11 cellular contexts compared by ENCODE assay signal in genomic region chr12:108693781-108694180, GRCh38. TPM values are rescaled to one million over a fixed set of nuclear protein-coding genes. Genes with fewer than 3 reads are reported as not detected.
DNase-seq lines count a peak whose midpoint lies in the region; ATAC-seq and TF ChIP-seq lines count a peak whose summit lies in the region.
"Had no signal": no experiment of that assay in that cellular context is flagged by ENCODE, and none has a peak within 500 bp of the region (broad histone marks: within the 10 kb centered on the region; RNA-seq: fewer than 3 reads in every experiment).

No MANE protein-coding gene starts in this region.

- intact Hi-C loops in colonic mucosa (cut with DNase I), result no loop called here

- DNase-seq in activated naive CD4-positive, alpha-beta T cell treated with anti-CD3 and anti-CD28 coated beads, Interleukin-2, amount 50 U/mL, for 72 hours (ENCODE audit: low spot score in 2 of 2), result no peak
- DNase-seq in activated naive CD4-positive, alpha-beta T cell treated with Interleukin-2 at 50 U/mL for 16 hours, result no peak
- DNase-seq in mesendoderm (peak; percentile 66), colonic mucosa (no peak)
- DNase-seq: cerebellar nuclear complex, NCI-H2171 had no signal

- H4K8ac ChIP-seq in mesendoderm (ENCODE audit: low read depth, low read length), result no peak overlapping the region

- peaks cover 29% of the 10 kb centered on the region for H3K79me2 ChIP-seq in mesendoderm (ENCODE audit: control insufficient read depth, insufficient read depth, low read length)

- no peak overlapping the region for H4K5ac ChIP-seq in mesendoderm (ENCODE audit: low read length)

- H3K4me3 Mint-ChIP-seq in activated naive CD8-positive, alpha-beta T cell, result no peak overlapping the region

- no peaks in the 10 kb centered on the region for H3K9me3 ChIP-seq in thymus (ENCODE audit: control insufficient read depth)
- H3K9me3 ChIP-seq in colonic mucosa, result no peaks in the 10 kb centered on the region
- H3K9me3 ChIP-seq: BLaER1 had no signal

- no peak overlapping the region for H3K23ac ChIP-seq in mesendoderm (ENCODE audit: low read length)

- no peak for TF ChIP-seq CTCF in colonic mucosa (IDR thresholded peaks at IDR 0.05)

- H3K4me1 Mint-ChIP-seq in activated naive CD8-positive, alpha-beta T cell (ENCODE audit: low read depth), result peaks cover 77% of the 10 kb centered on the region

- H2BK5ac ChIP-seq in mesendoderm (ENCODE audit: low read length), result no peak overlapping the region

- WGBS in mesendoderm (ENCODE audit: extremely low coverage, insufficient coverage, low lambda C conversion rate), result no CpG with 5 or more reads among the region's 8 CpGs
- 71% methylated on average over 8 of the region's 8 CpGs for WGBS in thymus

- H3K36me3 ChIP-seq in mesendoderm (ENCODE audit: control insufficient read depth, insufficient read depth, low read length), result no peaks in the 10 kb centered on the region
- H3K36me3 ChIP-seq in thymus (ENCODE audit: control insufficient read depth, insufficient read depth), result no peaks in the 10 kb centered on the region
- no peaks in the 10 kb centered on the region for H3K36me3 ChIP-seq in colonic mucosa

- H3K18ac ChIP-seq in mesendoderm (ENCODE audit: low read length), result no peak overlapping the region

- H3K9ac ChIP-seq in mesendoderm (ENCODE audit: low read length), result no peak overlapping the region
- H3K9ac ChIP-seq in colonic mucosa (ENCODE audit: low read depth in 2 of 2, low read length in 2 of 2), result no peak overlapping the region
- H3K9ac ChIP-seq: BLaER1 had no signal

- peaks cover 12 to 31% of the 10 kb centered on the region in 2 donors for H3K36me3 Mint-ChIP-seq in activated naive CD4-positive, alpha-beta T cell treated with anti-CD3 and anti-CD28 coated beads, Interleukin-2, amount 50 U/mL, for 72 hours
- H3K36me3 Mint-ChIP-seq in activated naive CD8-positive, alpha-beta T cell, result peaks cover 2% of the 10 kb centered on the region

- no peak overlapping the region for H2BK120ac ChIP-seq in mesendoderm (ENCODE audit: low read depth, low read length)

- H2BK15ac ChIP-seq in mesendoderm (replicated peaks; ENCODE audit: low read depth), result no peak overlapping the region

- H3K4me2 ChIP-seq in mesendoderm (ENCODE audit: low read length), result no peak overlapping the region
- H3K4me2 ChIP-seq: BLaER1 had no signal

- no peak overlapping the region for H3K4ac ChIP-seq in mesendoderm (ENCODE audit: low read depth, low read length)

- H3K27me3 ChIP-seq in mesendoderm (ENCODE audit: insufficient read depth, low read length, poor library complexity), result no peaks in the 10 kb centered on the region
- H3K27me3 ChIP-seq in thymus (ENCODE audit: control insufficient read depth, insufficient read depth), result no peaks in the 10 kb centered on the region
- no peaks in the 10 kb centered on the region for H3K27me3 ChIP-seq in colonic mucosa
- H3K27me3 ChIP-seq: BLaER1 had no signal

- H3K56ac ChIP-seq in mesendoderm (ENCODE audit: low read length), result no peak overlapping the region

- peaks cover 28% of the 10 kb centered on the region for H3K79me1 ChIP-seq in mesendoderm (ENCODE audit: low read length)

- no peaks in the 10 kb centered on the region for H3K27me3 Mint-ChIP-seq in activated naive CD8-positive, alpha-beta T cell

- no peak overlapping the region for H3K4me3 ChIP-seq in mesendoderm (ENCODE audit: low read length)
- H3K4me3 ChIP-seq in thymus (ENCODE audit: low read length), result no peak overlapping the region
- H3K4me3 ChIP-seq in colonic mucosa, result no peak overlapping the region
- H3K4me3 ChIP-seq: BLaER1 had no signal

- no peak for ATAC-seq in activated naive CD4-positive, alpha-beta T cell treated with anti-CD3 and anti-CD28 coated beads, Interleukin-2, amount 50 U/mL, for 72 hours
- ATAC-seq in GM21367 (IDR thresholded peaks at IDR 0.05; ENCODE audit: unreplicated experiment) (no peak), GM21619 (IDR thresholded peaks at IDR 0.05; ENCODE audit: unreplicated experiment) (no peak)

- peaks cover 4 to 5% of the 10 kb centered on the region in 2 donors for H3K9me3 Mint-ChIP-seq in activated naive CD4-positive, alpha-beta T cell treated with anti-CD3 and anti-CD28 coated beads, Interleukin-2, amount 50 U/mL, for 72 hours
- no peaks in the 10 kb centered on the region for H3K9me3 Mint-ChIP-seq in activated naive CD8-positive, alpha-beta T cell (ENCODE audit: low read depth)

- peak overlapping the region; percentile 7 to 72 for H3K27ac Mint-ChIP-seq in activated naive CD4-positive, alpha-beta T cell treated with anti-CD3 and anti-CD28 coated beads, Interleukin-2, amount 50 U/mL, for 72 hours
- peak overlapping the region; percentile 72 for H3K27ac Mint-ChIP-seq in activated naive CD8-positive, alpha-beta T cell

- no peak overlapping the region for H2AK5ac ChIP-seq in mesendoderm (ENCODE audit: low read length)

- peaks cover 12% of the 10 kb centered on the region for H3K4me1 ChIP-seq in mesendoderm (ENCODE audit: control insufficient read depth, low read depth, low read length)
- peaks cover 61% of the 10 kb centered on the region for H3K4me1 ChIP-seq in thymus (ENCODE audit: control insufficient read depth, insufficient read depth, low read length)
- peaks cover 8% of the 10 kb centered on the region for H3K4me1 ChIP-seq in colonic mucosa

- H3K27ac ChIP-seq in mesendoderm (ENCODE audit: low read depth, low read length) (no peak overlapping the region), thymus (ENCODE audit: low read depth) (peak overlapping the region; percentile 76), colonic mucosa (no peak overlapping the region)
- H3K27ac ChIP-seq: BLaER1 had no signal

RNA-seq across cellular contexts. Expression of gene CORO1C, which starts 37.5 kb away (rescaled TPM):
- total RNA-seq in activated naive CD4-positive, alpha-beta T cell treated with anti-CD3 and anti-CD28 coated beads, Interleukin-2, amount 50 U/mL, for 72 hours, result 10 to 100 TPM; 61.5 to 87.5 TPM
- 122 TPM for polyA plus RNA-seq in mesendoderm (2013, experiment 1 of 2)
- polyA plus RNA-seq in mesendoderm (2013, experiment 2 of 2), result 119 TPM
- 35.4 TPM for polyA plus RNA-seq in thymus
- total RNA-seq in colonic mucosa, result 100 to 1,000 TPM; 112 to 166 TPM
